Comparison of ENCODE assay signal across 8 cellular contexts in genomic region chr11:15968461-15969130, GRCh38.
DNase-seq lines count a peak whose midpoint lies in the region; ATAC-seq and TF ChIP-seq lines count a peak whose summit lies in the region.

No MANE protein-coding gene starts in this region.

- H3K9ac ChIP-seq in OCI-LY3 (ENCODE audit: low read length): no peak overlapping the region

- peak overlapping the region; percentile 84 to 94 (median 87) for H3K27ac Mint-ChIP-seq in nephron

- H3K79me2 ChIP-seq in OCI-LY3 (ENCODE audit: low read length): no peaks in the 10 kb centered on the region

- H3K27ac ChIP-seq in A673 (ENCODE audit: low read depth, low read length, poor library complexity, severe bottlenecking): peak overlapping the region; percentile 83
- no peak overlapping the region for H3K27ac ChIP-seq in OCI-LY3 (ENCODE audit: low read length)

- H3K9me3 Mint-ChIP-seq in nephron: no peaks in the 10 kb centered on the region

- ATAC-seq in GM18520 (IDR thresholded peaks at IDR 0.05; ENCODE audit: unreplicated experiment) (no peak), HG03442 (IDR thresholded peaks at IDR 0.05; ENCODE audit: unreplicated experiment) (no peak)

- H3K4me2 ChIP-seq in OCI-LY3 (ENCODE audit: low read length): no peak overlapping the region

- no peaks in the 10 kb centered on the region for H3K36me3 Mint-ChIP-seq in nephron (ENCODE audit: low read depth)

- H3K27me3 Mint-ChIP-seq in nephron (ENCODE audit: low read depth): peaks cover 5% of the 10 kb centered on the region

- H3K9me3 ChIP-seq in A673 (ENCODE audit: low read depth, low read length, poor library complexity, severe bottlenecking) (no peaks in the 10 kb centered on the region), OCI-LY3 (ENCODE audit: insufficient read depth, low read length) (no peaks in the 10 kb centered on the region)

- no peak overlapping the region for H3K4me3 Mint-ChIP-seq in nephron

- DNase-seq in A673 (ENCODE audit: low spot score): peak; percentile 10
- DNase-seq in epithelial cell of esophagus (ENCODE audit: low read depth): peak; percentile 35
- DNase-seq in NCI-H1694 treated with DMSO at 0.1 percent for 48 hours (lab: John Stamatoyannopoulos, UW): no peak
- DNase-seq in NCI-H524 treated with DMSO at 0.1 percent for 48 hours (lab: John Stamatoyannopoulos, UW): no peak

- no peaks in the 10 kb centered on the region for H3K36me3 ChIP-seq in A673 (ENCODE audit: insufficient read depth, low read length, poor library complexity, severe bottlenecking)
- no peaks in the 10 kb centered on the region for H3K36me3 ChIP-seq in OCI-LY3 (replicated peaks; ENCODE audit: low read depth, low read length)

- no peaks in the 10 kb centered on the region for H4K20me1 ChIP-seq in OCI-LY3 (ENCODE audit: insufficient read depth, low read length)

- BruUV-seq in A673 (replicated peaks; lab: Mats Ljungman, UMichigan): no TSS peak

- TF ChIP-seq CTCF in A673 (conservative IDR thresholded peaks at IDR 0.05; ENCODE audit: low read depth, low read length): no peak
- no peak for TF ChIP-seq CTCF in OCI-LY3 (IDR thresholded peaks at IDR 0.05; ENCODE audit: low read depth, low read length)
- TF ChIP-seq CTCF in epithelial cell of esophagus (IDR thresholded peaks at IDR 0.05; ENCODE audit: insufficient read depth, low read depth, low read length, missing control alignments): no peak
- no peak for TF ChIP-seq CTCF in nephron (IDR thresholded peaks at IDR 0.05; ENCODE audit: unreplicated experiment in 3 of 3)

- no peaks in the 10 kb centered on the region for H3K27me3 ChIP-seq in A673 (replicated peaks; ENCODE audit: insufficient read depth, low read depth, low read length, poor library complexity)
- no peaks in the 10 kb centered on the region for H3K27me3 ChIP-seq in OCI-LY3 (ENCODE audit: low read depth, low read length)

- 0 out of 2 replicates have a peak overlapping the region, but pooled peaks have one; percentile 60 for H2AFZ ChIP-seq in OCI-LY3 (ENCODE audit: low read depth, low read length)

- POLR2A ChIA-PET in A673 (lab: Charles Lee; ENCODE audit: low non-redundant PET): no interaction called here

- CTCF ChIA-PET in A673 (lab: Charles Lee): no interaction called here

- intact Hi-C loops in A673 (cut with micrococcal nuclease; ENCODE audit: unreplicated experiment): no loop called here

- H3K4me1 Mint-ChIP-seq in nephron: peaks cover 39% of the 10 kb centered on the region

- H3K4me3 ChIP-seq in A673 (ENCODE audit: low read depth, low read length, poor library complexity, severe bottlenecking) (no peak overlapping the region), OCI-LY3 (ENCODE audit: low read length) (no peak overlapping the region), epithelial cell of esophagus (ENCODE audit: low read length) (no peak overlapping the region)

- H3K4me1 ChIP-seq in A673 (ENCODE audit: insufficient read depth, low read length, poor library complexity, severe bottlenecking): peaks cover 35% of the 10 kb centered on the region
- H3K4me1 ChIP-seq in OCI-LY3 (ENCODE audit: low read length): peaks cover 9% of the 10 kb centered on the region; the same call in 1 of the 2 replicates

Comparison
In these comparisons a context has a peak if more than half of its experiments do, and no peak if none do; other contexts are left out.
1. DNase-seq: peak in A673 (single experiment) and epithelial cell of esophagus (single experiment); none in NCI-H1694 treated with DMSO at 0.1 percent for 48 hours (single experiment) and NCI-H524 treated with DMSO at 0.1 percent for 48 hours (single experiment).